1 cellular context compared by ENCODE assay signal in genomic region chrX:129956765-129957164, GRCh38.
TF ChIP-seq lines count a peak whose summit lies in the region.

No MANE protein-coding gene starts in this region.

TF ChIP-seq in H1, 55 proteins besides CTCF, POLR2A, EP300 and RAD21 (continued from another document):
- TF ChIP-seq FOSL1 (IDR thresholded peaks at IDR 0.05; ENCODE audit: insufficient read depth, low read depth, low read length) (no peak), ATF2 (IDR thresholded peaks at IDR 0.05; ENCODE audit: low read length) (no peak), POU5F1 (IDR thresholded peaks at IDR 0.05; ENCODE audit: low read depth, low read length) (no peak), ATF3 (IDR thresholded peaks at IDR 0.05; ENCODE audit: insufficient read depth, low read depth, low read length) (no peak), RXRA (IDR thresholded peaks at IDR 0.05; ENCODE audit: insufficient read depth, low read depth, low read length) (no peak), SRF (IDR thresholded peaks at IDR 0.05; ENCODE audit: low read depth, low read length) (no peak), TAF1 (IDR thresholded peaks at IDR 0.05; ENCODE audit: low read depth, low read length) (no peak), RBBP5 (IDR thresholded peaks at IDR 0.05; ENCODE audit: borderline replicate concordance, low read depth, low read length) (no peak)
TF ChIP-seq in H1: peak in this region for 0.
